19 cellular contexts compared by ENCODE assay signal in the genomic region with DNA sequence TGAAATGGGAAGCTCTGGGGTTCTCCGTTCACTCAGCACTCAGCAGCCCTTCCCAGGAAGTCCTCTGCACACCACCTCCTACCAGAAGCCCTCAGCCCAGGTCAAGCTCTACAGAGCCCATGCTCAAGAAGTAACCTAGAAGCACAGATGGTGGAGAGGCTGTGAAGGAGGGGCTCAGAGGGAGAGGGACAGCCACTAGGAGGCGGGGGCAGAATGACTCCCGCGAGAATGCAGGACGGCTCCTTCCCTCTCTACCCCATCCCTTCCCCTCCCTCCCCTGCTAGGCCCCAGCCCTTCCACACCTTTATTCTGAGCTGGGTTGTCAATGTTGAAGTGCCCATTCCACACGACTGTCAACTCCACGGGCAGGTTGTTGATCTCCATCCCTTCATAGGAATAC.
DNase-seq lines count a peak whose midpoint lies in the region; ATAC-seq and TF ChIP-seq lines count a peak whose summit lies in the region.
"Had no signal": no experiment of that assay in that cellular context is flagged by ENCODE, and none has a peak within 500 bp of the region (broad histone marks: within the 10 kb centered on the region; RNA-seq: fewer than 3 reads in every experiment).

No MANE protein-coding gene starts in this region.

- peak; percentile 72 for ATAC-seq in GM23338
- peak; percentile 76 for ATAC-seq in WTC11
- no peak for ATAC-seq in memory B cell (ENCODE audit: low read depth)

- no peak overlapping the region for H3K4ac ChIP-seq in H9 (ENCODE audit: low read depth, low read length)

- H3K27me3 Mint-ChIP-seq in GM23338 (ENCODE audit: insufficient read depth, low read depth, poor library complexity) (peaks cover 8% of the 10 kb centered on the region), H9 (ENCODE audit: low read depth) (peaks cover 7% of the 10 kb centered on the region; the same call in 1 of the 2 replicates), WTC11 (ENCODE audit: low read depth) (peaks cover 8% of the 10 kb centered on the region; the same call in 1 of the 2 replicates), memory B cell (peaks cover 10% of the 10 kb centered on the region)

- H3K27ac ChIP-seq in GM23338 (ENCODE audit: low read depth), result no peak overlapping the region
- no peak overlapping the region for H3K27ac ChIP-seq in H9 (ENCODE audit: insufficient read length, low read depth, low read length)
- H3K27ac ChIP-seq: Peyer's patch had no signal

- 0 out of 2 replicates have a peak, but pooled peaks cover 2% of the 10 kb centered on the region for H3K9me2 ChIP-seq in GM23338 (ENCODE audit: insufficient read depth)

- H2AK5ac ChIP-seq in H9 (ENCODE audit: insufficient read length, low read length), result no peak overlapping the region

- H3K4me1 ChIP-seq in GM23338 (ENCODE audit: insufficient read depth) (no peaks in the 10 kb centered on the region), H9 (ENCODE audit: insufficient read depth, low read length) (peaks cover 4% of the 10 kb centered on the region; the same call in 1 of the 2 replicates)
- H3K4me1 ChIP-seq: Peyer's patch had no signal

- H3K9me3 Mint-ChIP-seq in GM23338 (no peaks in the 10 kb centered on the region; the same call in 2 of the 3 replicates), H9 (no peaks in the 10 kb centered on the region; a peak in 2 of 5 replicates), WTC11 (no peaks in the 10 kb centered on the region), memory B cell (no peaks in the 10 kb centered on the region)

- H3K9me3 ChIP-seq in H9 (ENCODE audit: control insufficient read depth, low read depth, low read length), result no peaks in the 10 kb centered on the region
- H3K9me3 ChIP-seq in MG63, result no peaks in the 10 kb centered on the region
- H3K9me3 ChIP-seq: Peyer's patch had no signal

- H3K18ac ChIP-seq in H9 (ENCODE audit: insufficient read length, low read depth, low read length), result no peak overlapping the region

- no peak overlapping the region for H4K8ac ChIP-seq in H9 (replicated peaks; ENCODE audit: insufficient read length, low read depth, low read length)

- no peak overlapping the region for H3T11ph ChIP-seq in H9 (ENCODE audit: low read length)

- no peak overlapping the region for H3K56ac ChIP-seq in H9 (ENCODE audit: insufficient read length, low read depth, low read length)

- H4K5ac ChIP-seq in H9 (ENCODE audit: insufficient read length, low read depth, low read length), result no peak overlapping the region

- no peak overlapping the region for H2BK120ac ChIP-seq in H9 (ENCODE audit: low read depth, low read length, poor library complexity, severe bottlenecking)

- no peak for DNase-seq in GM23338 (ENCODE audit: low spot score)
- DNase-seq in H9, result peak; percentile 52
- no peak for DNase-seq in WTC11 (ENCODE audit: low spot score)
- no peak for DNase-seq in memory B cell (ENCODE audit: low spot score in 2 of 2)
- DNase-seq in hippocampal formation (lab: John Stamatoyannopoulos, UW), result no peak
- DNase-seq in MG63, result no peak
- DNase-seq in NCI-H1417 treated with DMSO at 0.1 percent for 48 hours (lab: John Stamatoyannopoulos, UW), result no peak
- no peak for DNase-seq in activated effector memory CD4-positive, alpha-beta T cell treated with anti-CD3 and anti-CD28 coated beads, Interleukin-2, amount 50 U/mL, for 16 hours
- DNase-seq: ACHN; C1 segment of cervical spinal cord; DND-41; KBM-7; MV-4-11; NCI-H1417; NCI-H1930; NCI-H69; NK-92 treated with Interleukin-12 subunit alpha and Interleukin-12 subunit beta, amount 100 ng/mL, for 24 hours; Peyer's patch; SW 1271 had no signal

- no peaks in the 10 kb centered on the region for H3K36me3 ChIP-seq in GM23338 (ENCODE audit: insufficient read depth)
- no peaks in the 10 kb centered on the region for H3K36me3 ChIP-seq in MG63
- H3K36me3 ChIP-seq: Peyer's patch had no signal

- no peaks in the 10 kb centered on the region for H3K23me2 ChIP-seq in H9 (ENCODE audit: insufficient read length, low read depth, low read length, poor library complexity, severe bottlenecking)

- H3K4me3 Mint-ChIP-seq in GM23338 (no peak overlapping the region), H9 (no peak overlapping the region), WTC11 (no peak overlapping the region), memory B cell (no peak overlapping the region)

- no peak overlapping the region for H2BK20ac ChIP-seq in H9 (ENCODE audit: low read depth, low read length, poor library complexity, severe bottlenecking)

- H2AFZ ChIP-seq in GM23338, result no peak overlapping the region
- no peak overlapping the region for H2AFZ ChIP-seq in H9 (ENCODE audit: low read length)

- no peak overlapping the region for H2BK5ac ChIP-seq in H9 (ENCODE audit: insufficient read length, low read length)

- POLR2A ChIA-PET in WTC11 (lab: Charles Lee), result no interaction called here

- H4K91ac ChIP-seq in H9 (ENCODE audit: insufficient read length, low read depth, low read length), result no peak overlapping the region

- H3K79me1 ChIP-seq in H9 (ENCODE audit: insufficient read depth, low read depth, low read length, poor library complexity, severe bottlenecking), result no peaks in the 10 kb centered on the region

- no peak overlapping the region for H3K14ac ChIP-seq in H9 (ENCODE audit: insufficient read depth, low read length)

- H3K79me2 ChIP-seq in GM23338 (replicated peaks; ENCODE audit: insufficient read depth), result no peaks in the 10 kb centered on the region
- H3K79me2 ChIP-seq in H9 (ENCODE audit: insufficient read depth, low read length), result no peaks in the 10 kb centered on the region

- H3K9ac ChIP-seq in H9 (ENCODE audit: extremely low read depth, insufficient read length, low read length), result no peak overlapping the region

- no peaks in the 10 kb centered on the region for H3K36me3 Mint-ChIP-seq in GM23338 (ENCODE audit: low read depth)
- H3K36me3 Mint-ChIP-seq in H9 (ENCODE audit: insufficient read depth in 1 of 3, low read depth in 3 of 3), result no peaks in the 10 kb centered on the region; a peak in 1 of 7 replicates
- no peaks in the 10 kb centered on the region for H3K36me3 Mint-ChIP-seq in WTC11
- H3K36me3 Mint-ChIP-seq in memory B cell, result no peaks in the 10 kb centered on the region

- no peak overlapping the region for H3K23ac ChIP-seq in H9 (ENCODE audit: insufficient read length, low read depth, low read length)

- H3K4me3 ChIP-seq in GM23338, result no peak overlapping the region
- no peak overlapping the region for H3K4me3 ChIP-seq in MG63
- H3K4me3 ChIP-seq: Peyer's patch had no signal

- no peak overlapping the region for H2BK15ac ChIP-seq in H9 (ENCODE audit: low read depth, low read length)

- peak in 1 of 2 experiments; percentile 19; a peak in 1 of 4 replicates for TF ChIP-seq CTCF in GM23338 (conservative IDR thresholded peaks at IDR 0.05; ENCODE audit: low read depth in 2 of 2)
- peak; percentile 22; the same call in 1 of the 3 replicates for TF ChIP-seq CTCF in H9 (conservative IDR thresholded peaks at IDR 0.05)
- no peak for TF ChIP-seq CTCF in WTC11 (IDR thresholded peaks at IDR 0.05)

- H3K27me3 ChIP-seq in GM23338 (ENCODE audit: insufficient read depth), result no peaks in the 10 kb centered on the region
- no peaks in the 10 kb centered on the region for H3K27me3 ChIP-seq in H9 (ENCODE audit: insufficient read depth, low read length)
- H3K27me3 ChIP-seq in MG63, result no peaks in the 10 kb centered on the region
- H3K27me3 ChIP-seq: Peyer's patch had no signal

- no peaks in the 10 kb centered on the region for H4K20me1 ChIP-seq in GM23338 (replicated peaks; ENCODE audit: insufficient read depth)
- H4K20me1 ChIP-seq in H9 (ENCODE audit: control insufficient read depth, insufficient read depth, insufficient read length), result no peaks in the 10 kb centered on the region

- CTCF ChIA-PET in WTC11 (lab: Charles Lee), result interaction anchor here (1.2 to 3.1 kb wide), 3 partner anchors 14 to 192 kb away, joined by 3 to 13 read pairs (median 6); no protein-coding TSS in a partner anchor

- H3K4me2 ChIP-seq in GM23338 (no peak overlapping the region), H9 (ENCODE audit: insufficient read depth, insufficient read length, low read length) (no peak overlapping the region)

- H2BK12ac ChIP-seq in H9 (ENCODE audit: insufficient read length, low read depth, low read length), result no peak overlapping the region

- H3K27ac Mint-ChIP-seq in GM23338, result no peak overlapping the region
- H3K27ac Mint-ChIP-seq in H9, result no peak overlapping the region; a peak in 1 of 7 replicates
- H3K27ac Mint-ChIP-seq in WTC11, result no peak overlapping the region
- H3K27ac Mint-ChIP-seq in memory B cell, result peak overlapping the region; percentile 48

- WGBS in H9 (ENCODE audit: extremely low coverage, insufficient read length, low lambda C conversion rate), result no CpG with 5 or more reads among the region's 7 CpGs

- peaks cover 15% of the 10 kb centered on the region for H3K4me1 Mint-ChIP-seq in GM23338
- peaks cover 27 to 42% of the 10 kb centered on the region in 2 experiments for H3K4me1 Mint-ChIP-seq in H9
- peaks cover 34% of the 10 kb centered on the region for H3K4me1 Mint-ChIP-seq in WTC11
- no peaks in the 10 kb centered on the region for H3K4me1 Mint-ChIP-seq in memory B cell

- H3F3A ChIP-seq in GM23338 (replicated peaks; ENCODE audit: low read depth), result no peaks in the 10 kb centered on the region

TF ChIP-seq in WTC11, 78 proteins besides CTCF, POLR2A, EP300 and RAD21 (continues in another document):
- TF ChIP-seq JUN (CRISPR knock-in tag; IDR thresholded peaks at IDR 0.05) (no peak), ZNF396 (CRISPR knock-in tag; IDR thresholded peaks at IDR 0.05; ENCODE audit: borderline replicate concordance) (no peak), ZNF423 (CRISPR knock-in tag; IDR thresholded peaks at IDR 0.05) (no peak), FOXJ3 (CRISPR knock-in tag; IDR thresholded peaks at IDR 0.05; ENCODE audit: borderline replicate concordance) (no peak), NFATC4 (CRISPR knock-in tag; IDR thresholded peaks at IDR 0.05) (no peak)
- TF ChIP-seq, protein P1, sequence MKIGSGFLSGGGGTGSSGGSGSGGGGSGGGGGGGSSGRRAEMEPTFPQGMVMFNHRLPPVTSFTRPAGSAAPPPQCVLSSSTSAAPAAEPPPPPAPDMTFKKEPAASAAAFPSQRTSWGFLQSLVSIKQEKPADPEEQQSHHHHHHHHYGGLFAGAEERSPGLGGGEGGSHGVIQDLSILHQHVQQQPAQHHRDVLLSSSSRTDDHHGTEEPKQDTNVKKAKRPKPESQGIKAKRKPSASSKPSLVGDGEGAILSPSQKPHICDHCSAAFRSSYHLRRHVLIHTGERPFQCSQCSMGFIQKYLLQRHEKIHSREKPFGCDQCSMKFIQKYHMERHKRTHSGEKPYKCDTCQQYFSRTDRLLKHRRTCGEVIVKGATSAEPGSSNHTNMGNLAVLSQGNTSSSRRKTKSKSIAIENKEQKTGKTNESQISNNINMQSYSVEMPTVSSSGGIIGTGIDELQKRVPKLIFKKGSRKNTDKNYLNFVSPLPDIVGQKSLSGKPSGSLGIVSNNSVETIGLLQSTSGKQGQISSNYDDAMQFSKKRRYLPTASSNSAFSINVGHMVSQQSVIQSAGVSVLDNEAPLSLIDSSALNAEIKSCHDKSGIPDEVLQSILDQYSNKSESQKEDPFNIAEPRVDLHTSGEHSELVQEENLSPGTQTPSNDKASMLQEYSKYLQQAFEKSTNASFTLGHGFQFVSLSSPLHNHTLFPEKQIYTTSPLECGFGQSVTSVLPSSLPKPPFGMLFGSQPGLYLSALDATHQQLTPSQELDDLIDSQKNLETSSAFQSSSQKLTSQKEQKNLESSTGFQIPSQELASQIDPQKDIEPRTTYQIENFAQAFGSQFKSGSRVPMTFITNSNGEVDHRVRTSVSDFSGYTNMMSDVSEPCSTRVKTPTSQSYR (CRISPR knock-in tag; IDR thresholded peaks at IDR 0.05), result no peak
